ENCODE assay signal across 21 cellular contexts in the genomic region with DNA sequence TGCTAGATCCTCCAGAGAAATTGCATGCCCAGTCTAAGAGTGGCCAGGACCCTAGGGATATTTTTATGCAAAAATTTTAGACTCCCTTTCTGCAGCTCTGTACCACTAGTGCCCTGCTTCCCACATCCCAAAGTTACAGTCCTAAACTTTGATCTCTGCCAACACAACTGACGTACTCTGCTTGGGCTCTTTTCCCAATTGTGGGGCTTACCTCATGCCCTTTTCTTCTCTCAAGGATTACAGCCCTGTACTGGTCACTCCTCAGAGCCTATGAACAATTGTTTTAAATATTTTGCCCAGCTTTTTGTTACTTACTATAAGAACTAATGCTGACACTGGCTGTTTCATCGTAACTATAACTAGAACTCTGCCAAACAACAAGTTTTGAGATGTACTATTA. TPM values are rescaled to one million over a fixed set of nuclear protein-coding genes. Genes with fewer than 3 reads are reported as not detected.
DNase-seq lines count a peak whose midpoint lies in the region; ATAC-seq and TF ChIP-seq lines count a peak whose summit lies in the region.
"Had no signal": no experiment of that assay in that cellular context is flagged by ENCODE, and none has a peak within 500 bp of the region (broad histone marks: within the 10 kb centered on the region; RNA-seq: fewer than 3 reads in every experiment).

No MANE protein-coding gene starts in this region.

- TF ChIP-seq CTCF in testis (IDR thresholded peaks at IDR 0.05): no peak
- no peak for TF ChIP-seq CTCF in CD4-positive, alpha-beta T cell (IDR thresholded peaks at IDR 0.05)

- H3K4me3 Mint-ChIP-seq in activated T-cell treated with anti-CD3 and anti-CD28 coated beads, Interleukin-2, amount 50 U/mL, for 24 hours: no peak overlapping the region
- H3K4me3 Mint-ChIP-seq in CD4-positive, alpha-beta T cell: no peak overlapping the region
- H3K4me3 Mint-ChIP-seq: CD14-positive monocyte; CD8-positive, alpha-beta T cell; GM23338; H9 had no signal

- POLR2A ChIA-PET in CD4-positive, alpha-beta T cell (lab: Charles Lee): interaction anchor here (0.6 kb wide), 1 partner anchor 35 kb away, joined by 3 read pairs; no protein-coding TSS in a partner anchor

- H3K27ac ChIP-seq in testis: no peak overlapping the region
- no peak overlapping the region for H3K27ac ChIP-seq in CD4-positive, alpha-beta T cell (ENCODE audit: low read depth, low read length)
- H3K27ac ChIP-seq: 22Rv1; BLaER1 treated with 17β-estradiol and CSF1 and Interleukin-3, amounts not matched to agents 10 nM and 100 nM had no signal

- no peak for DNase-seq in activated T-cell treated with anti-CD3 and anti-CD28 coated beads, Interleukin-2, amount 50 U/mL, for 24 hours
- DNase-seq in activated T-cell treated with anti-CD3 and anti-CD28 coated beads, Interleukin-2, amount 50 U/mL, for 1 hour: no peak
- DNase-seq in left ventricle myocardium superior: no peak
- DNase-seq in Right ventricle myocardium superior: no peak
- DNase-seq in left lobe of liver (ENCODE audit: low spot score): no peak
- DNase-seq in testis: peak; percentile 18
- no peak for DNase-seq in CD4-positive, alpha-beta T cell
- no peak for DNase-seq in GM19240 (ENCODE audit: insufficient read length, low spot score)
- DNase-seq: ACHN; AML-193; BE2C; Caco-2; CD8-positive, alpha-beta T cell; DMS153; DND-41; H9 had no signal

- CTCF ChIA-PET in CD4-positive, alpha-beta T cell (lab: Charles Lee): interaction anchor here (1.6 kb wide), 1 partner anchor 12 kb away, joined by 3 read pairs; no protein-coding TSS in a partner anchor

- H3K4me1 ChIP-seq in testis: peaks cover 23% of the 10 kb centered on the region
- H3K4me1 ChIP-seq: BE2C; BLaER1 treated with 17β-estradiol and CSF1 and Interleukin-3, amounts not matched to agents 10 nM and 100 nM; Caco-2 had no signal

- no peaks in the 10 kb centered on the region for H3K27me3 Mint-ChIP-seq in activated T-cell treated with anti-CD3 and anti-CD28 coated beads, Interleukin-2, amount 50 U/mL, for 24 hours
- no peaks in the 10 kb centered on the region for H3K27me3 Mint-ChIP-seq in CD4-positive, alpha-beta T cell

- H3K9me3 ChIP-seq in testis: no peaks in the 10 kb centered on the region
- H3K9me3 ChIP-seq in CD4-positive, alpha-beta T cell (ENCODE audit: control insufficient read depth, low read length): no peaks in the 10 kb centered on the region
- H3K9me3 ChIP-seq: BE2C, Caco-2 had no signal

- no peaks in the 10 kb centered on the region for H3K36me3 ChIP-seq in testis (ENCODE audit: low read depth, missing control alignments)

- H3K36me3 Mint-ChIP-seq in activated T-cell treated with anti-CD3 and anti-CD28 coated beads, Interleukin-2, amount 50 U/mL, for 24 hours (ENCODE audit: low read depth): peaks cover 93% of the 10 kb centered on the region
- H3K36me3 Mint-ChIP-seq in CD4-positive, alpha-beta T cell (ENCODE audit: low read depth): peaks cover 92% of the 10 kb centered on the region

- peak overlapping the region; percentile 40 for H3K27ac Mint-ChIP-seq in activated T-cell treated with anti-CD3 and anti-CD28 coated beads, Interleukin-2, amount 50 U/mL, for 24 hours
- H3K27ac Mint-ChIP-seq in CD4-positive, alpha-beta T cell: no peak overlapping the region
- H3K27ac Mint-ChIP-seq: CD8-positive, alpha-beta T cell; GM23338 had no signal

- no peaks in the 10 kb centered on the region for H3K27me3 ChIP-seq in testis
- H3K27me3 ChIP-seq in CD4-positive, alpha-beta T cell (ENCODE audit: control insufficient read depth, insufficient read depth, low read length): no peaks in the 10 kb centered on the region
- H3K27me3 ChIP-seq: BE2C; BLaER1 treated with 17β-estradiol and CSF1 and Interleukin-3, amounts not matched to agents 10 nM and 100 nM had no signal

- intact Hi-C loops in left ventricle myocardium superior (cut with micrococcal nuclease) (no loop called here), Right ventricle myocardium superior (cut with DNase I) (no loop called here), testis (cut with DNase I; ENCODE audit: low total_unique reads) (no loop called here)
- intact Hi-C loops in CD4-positive, alpha-beta T cell (cut with DNase I, micrococcal nuclease): no loop called here

- ATAC-seq in left ventricle myocardium superior (peak; percentile 59), Right ventricle myocardium superior (ENCODE audit: poor library complexity) (no peak), left lobe of liver (peak; percentile 38)
- ATAC-seq in CD4-positive, alpha-beta T cell (ENCODE audit: poor library complexity): no peak
- ATAC-seq: CD8-positive, alpha-beta T cell; GM23338; HCT116 had no signal

- no peak overlapping the region for H3K4me3 ChIP-seq in testis
- H3K4me3 ChIP-seq: BLaER1 treated with 17β-estradiol and CSF1 and Interleukin-3, amounts not matched to agents 10 nM and 100 nM; GM23338 had no signal

- WGBS in testis, 2 donors: 71 to 84% methylated on average over 2 of the region's 2 CpGs

- H3K9me3 Mint-ChIP-seq in activated T-cell treated with anti-CD3 and anti-CD28 coated beads, Interleukin-2, amount 50 U/mL, for 24 hours: no peaks in the 10 kb centered on the region
- no peaks in the 10 kb centered on the region for H3K9me3 Mint-ChIP-seq in CD4-positive, alpha-beta T cell
- H3K9me3 Mint-ChIP-seq: CD14-positive monocyte; CD8-positive, alpha-beta T cell; GM23338; H9 had no signal

- no peaks in the 10 kb centered on the region for H3K4me1 Mint-ChIP-seq in activated T-cell treated with anti-CD3 and anti-CD28 coated beads, Interleukin-2, amount 50 U/mL, for 24 hours (ENCODE audit: low read depth)
- no peaks in the 10 kb centered on the region for H3K4me1 Mint-ChIP-seq in CD4-positive, alpha-beta T cell (ENCODE audit: low read depth)
- H3K4me1 Mint-ChIP-seq: CD14-positive monocyte had no signal

- TF ChIP-seq POLR2A in testis (IDR thresholded peaks at IDR 0.05): no peak

RNA-seq across cellular contexts. Expression of a gene that starts 57.8 kb away (rescaled TPM):
- 31.7 TPM for total RNA-seq in left ventricle myocardium superior
- total RNA-seq in Right ventricle myocardium superior: 27.6 TPM
- 14.3 TPM for total RNA-seq in left lobe of liver
- 100 to 1,000 TPM in 1 of 2 donors, 10 to 100 TPM in 1; 84.0 to 111 TPM for total RNA-seq in testis
- 51.0 TPM for polyA plus RNA-seq in testis (ENCODE audit: insufficient read depth, low read depth, low replicate concordance)
- 10 to 100 TPM; 88.7 to 90.4 TPM for total RNA-seq in CD4-positive, alpha-beta T cell

Comparison
In these comparisons a context has a peak if more than half of its experiments do, and no peak if none do; other contexts are left out.
1. ATAC-seq: peak in left ventricle myocardium superior (single experiment) and left lobe of liver (single experiment); none in Right ventricle myocardium superior (single experiment) and CD4-positive, alpha-beta T cell (single experiment).